In genomic region chr16:80208015-80208414, GRCh38 we compare ENCODE assay signal across 24 cellular contexts.
"Had no signal": no experiment of that assay in that cellular context is flagged by ENCODE, and none has a peak within 500 bp of the region (broad histone marks: within the 10 kb centered on the region; RNA-seq: fewer than 3 reads in every experiment).

No MANE protein-coding gene starts in this region.

- H3K27ac ChIP-seq: esophagus muscularis mucosa, gastrocnemius medialis, left lung, neural progenitor cell, stomach, suprapubic skin had no signal

- H3K9me3 Mint-ChIP-seq: activated T-cell treated with anti-CD3 and anti-CD28 coated beads, Interleukin-2, amount 50 U/mL, for 24 hours; activated T-helper 17 cell treated with anti-CD3 and anti-CD28 coated beads, Interleukin-2, amount 50 U/mL, for 72 hours; neural progenitor cell had no signal

- H3K4me1 Mint-ChIP-seq: activated T-helper 17 cell treated with anti-CD3 and anti-CD28 coated beads, Interleukin-2, amount 50 U/mL, for 72 hours; naive thymus-derived CD8-positive, alpha-beta T cell; neural progenitor cell; stimulated activated memory B cell treated with anti-CD40 and anti-IgM and Interleukin-4, amounts not matched to agents 10 μg/mL and 1 μg/mL and 100 μg/mL, for 72 hours had no signal

- H3K4me1 ChIP-seq: esophagus muscularis mucosa, gastrocnemius medialis, left lung, neural progenitor cell, stomach, tibial nerve had no signal

- DNase-seq: activated CD4-positive, alpha-beta T cell treated with anti-CD3 and anti-CD28 coated beads for 1 hour; activated CD4-positive, alpha-beta T cell treated with anti-CD3 and anti-CD28 coated beads, Interleukin-2, amount 50 U/mL, for 1 hour; activated CD8-positive, alpha-beta memory T cell treated with anti-CD3 and anti-CD28 coated beads, Interleukin-2, amount 50 U/mL, for 4 hours; activated naive CD4-positive, alpha-beta T cell; activated T-cell treated with anti-CD3 and anti-CD28 coated beads, Interleukin-2, amount 50 U/mL, for 24 hours; gastrocnemius medialis; hippocampal formation; kidney glomerular epithelial cell; left lung; naive thymus-derived CD8-positive, alpha-beta T cell; posterior cingulate gyrus; stimulated activated CD4-positive, alpha-beta T cell treated with anti-CD3 and anti-CD28 coated beads, Interleukin-15, amount 100 ng/mL, for 24 hours; stomach; T-helper 9 cell had no signal

- H3K4me2 ChIP-seq: neural progenitor cell, smooth muscle cell had no signal

- H3K27me3 ChIP-seq: esophagus muscularis mucosa, gastrocnemius medialis, left lung, neural progenitor cell, stomach, suprapubic skin, tibial nerve had no signal

- H2AFZ ChIP-seq: neural progenitor cell had no signal

- H3K27ac Mint-ChIP-seq: activated naive CD8-positive, alpha-beta T cell; activated T-cell treated with anti-CD3 and anti-CD28 coated beads, Interleukin-2, amount 50 U/mL, for 24 hours; activated T-helper 17 cell treated with anti-CD3 and anti-CD28 coated beads, Interleukin-2, amount 50 U/mL, for 72 hours; neural progenitor cell; stimulated activated memory B cell treated with anti-CD40 and anti-IgM and Interleukin-4, amounts not matched to agents 10 μg/mL and 1 μg/mL and 100 μg/mL, for 72 hours had no signal

- H3K36me3 Mint-ChIP-seq: activated naive CD8-positive, alpha-beta T cell; naive thymus-derived CD8-positive, alpha-beta T cell; neural progenitor cell; stimulated activated memory B cell treated with anti-CD40 and anti-IgM and Interleukin-4, amounts not matched to agents 10 μg/mL and 1 μg/mL and 100 μg/mL, for 72 hours had no signal

- H3K4me3 ChIP-seq: esophagus muscularis mucosa, gastrocnemius medialis, left lung, lung, neural progenitor cell, smooth muscle cell, stomach, suprapubic skin, tibial nerve had no signal

- H3K4me3 Mint-ChIP-seq: activated naive CD8-positive, alpha-beta T cell; activated T-cell treated with anti-CD3 and anti-CD28 coated beads, Interleukin-2, amount 50 U/mL, for 24 hours; activated T-helper 17 cell treated with anti-CD3 and anti-CD28 coated beads, Interleukin-2, amount 50 U/mL, for 72 hours; naive thymus-derived CD8-positive, alpha-beta T cell; neural progenitor cell; stimulated activated memory B cell treated with anti-CD40 and anti-IgM and Interleukin-4, amounts not matched to agents 10 μg/mL and 1 μg/mL and 100 μg/mL, for 72 hours had no signal

- H3K9ac ChIP-seq: neural progenitor cell had no signal

- H3K9me3 ChIP-seq: esophagus muscularis mucosa, gastrocnemius medialis, left lung, stomach, suprapubic skin, tibial nerve had no signal

- ATAC-seq: activated T-helper 17 cell treated with anti-CD3 and anti-CD28 coated beads, Interleukin-2, amount 50 U/mL, for 72 hours; gastrocnemius medialis; naive thymus-derived CD8-positive, alpha-beta T cell; sciatic nerve; stimulated activated memory B cell treated with anti-CD40 and anti-IgM and Interleukin-4, amounts not matched to agents 10 μg/mL and 1 μg/mL and 100 μg/mL, for 72 hours had no signal

- H3K36me3 ChIP-seq: esophagus muscularis mucosa, gastrocnemius medialis, left lung, neural progenitor cell, stomach, suprapubic skin, tibial nerve had no signal
